Comparison of ENCODE assay signal across 8 cellular contexts in the genomic region with DNA sequence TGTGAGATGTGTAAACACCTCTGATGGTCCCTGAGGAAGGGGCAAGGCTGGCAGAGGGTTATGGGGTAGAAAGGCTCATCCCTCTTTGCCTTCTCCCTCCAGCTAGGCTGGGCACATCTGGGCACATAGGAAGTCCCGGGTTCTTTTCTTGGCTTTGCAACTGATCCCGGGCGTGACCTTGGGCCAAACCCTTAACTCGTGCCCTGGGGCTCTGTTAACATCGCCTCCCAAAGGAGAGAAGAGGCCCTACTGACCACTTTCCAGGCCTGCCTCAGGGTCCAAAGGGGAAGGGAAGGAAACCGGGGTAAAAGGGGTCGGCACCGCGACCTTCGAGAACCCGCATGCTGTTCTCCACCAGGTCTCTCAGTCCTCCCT. TPM values are rescaled to one million over a fixed set of nuclear protein-coding genes. Genes with fewer than 3 reads are reported as not detected.
DNase-seq lines count a peak whose midpoint lies in the region; ATAC-seq and TF ChIP-seq lines count a peak whose summit lies in the region.

No MANE protein-coding gene starts in this region.

- no peak overlapping the region for H2BK120ac ChIP-seq in H9 (ENCODE audit: low read depth, low read length, poor library complexity, severe bottlenecking)

- no peak overlapping the region for H3K27ac ChIP-seq in H9 (ENCODE audit: insufficient read length, low read depth, low read length)
- H3K27ac ChIP-seq in iPS-18a (ENCODE audit: low read length): no peak overlapping the region

- no peak overlapping the region for H3K14ac ChIP-seq in H9 (ENCODE audit: insufficient read depth, low read length)

- peak overlapping the region; percentile 60 for H3K4me3 ChIP-seq in iPS-18a (ENCODE audit: low read length)

- no peaks in the 10 kb centered on the region for H4K20me1 ChIP-seq in H9 (ENCODE audit: control insufficient read depth, insufficient read depth, insufficient read length)

- peak overlapping the region; percentile 79 for H3K4me2 ChIP-seq in H9 (ENCODE audit: insufficient read depth, insufficient read length, low read length)

- H3K79me2 ChIP-seq in H9 (ENCODE audit: insufficient read depth, low read length): no peaks in the 10 kb centered on the region

- H3K9me3 ChIP-seq in H9 (ENCODE audit: control insufficient read depth, low read depth, low read length) (no peaks in the 10 kb centered on the region), iPS-18a (ENCODE audit: control insufficient read depth, low read depth, low read length) (no peaks in the 10 kb centered on the region)

- no peak for DNase-seq in H9
- DNase-seq in activated CD8-positive, alpha-beta T cell treated with anti-CD3 and anti-CD28 coated beads for 36 hours: no peak
- no peak for DNase-seq in NCI-H510A (lab: John Stamatoyannopoulos, UW)
- DNase-seq in T-helper 9 cell: no peak
- DNase-seq in stimulated activated CD4-positive, alpha-beta T cell treated with anti-CD3 and anti-CD28 coated beads, Interleukin-15, amount 100 ng/mL, for 24 hours: no peak

- TF ChIP-seq CTCF in H9 (conservative IDR thresholded peaks at IDR 0.05): no peak
- no peak for TF ChIP-seq CTCF in activated CD8-positive, alpha-beta T cell treated with anti-CD3 and anti-CD28 coated beads for 36 hours (IDR thresholded peaks at IDR 0.05)

- H3K4me1 ChIP-seq in H9 (ENCODE audit: insufficient read depth, low read length) (no peaks in the 10 kb centered on the region; the same call in 1 of the 2 replicates), iPS-18a (ENCODE audit: control insufficient read depth, low read depth, low read length) (peaks cover 6% of the 10 kb centered on the region)

- H3K27me3 Mint-ChIP-seq in H9 (ENCODE audit: low read depth): peaks cover 13% of the 10 kb centered on the region
- no peaks in the 10 kb centered on the region for H3K27me3 Mint-ChIP-seq in activated CD8-positive, alpha-beta T cell treated with anti-CD3 and anti-CD28 coated beads for 36 hours
- H3K27me3 Mint-ChIP-seq in stimulated activated memory B cell treated with anti-CD40 and anti-IgM and Interleukin-4, amounts not matched to agents 10 μg/mL and 1 μg/mL and 100 μg/mL, for 72 hours: no peaks in the 10 kb centered on the region

- H3T11ph ChIP-seq in H9 (ENCODE audit: low read length): no peak overlapping the region

- H3K27me3 ChIP-seq in H9 (ENCODE audit: insufficient read depth, low read length) (peaks cover 3% of the 10 kb centered on the region; the same call in 1 of the 2 replicates), iPS-18a (ENCODE audit: control insufficient read depth, insufficient read depth, low read length) (peaks cover 16% of the 10 kb centered on the region)

- H3K18ac ChIP-seq in H9 (ENCODE audit: insufficient read length, low read depth, low read length): no peak overlapping the region

- H2AK5ac ChIP-seq in H9 (ENCODE audit: insufficient read length, low read length): no peak overlapping the region

- no peak overlapping the region for H3K4ac ChIP-seq in H9 (ENCODE audit: low read depth, low read length)

- H2AFZ ChIP-seq in H9 (ENCODE audit: low read length): no peak overlapping the region

- H4K5ac ChIP-seq in H9 (ENCODE audit: insufficient read length, low read depth, low read length): no peak overlapping the region

- no peak overlapping the region for H4K8ac ChIP-seq in H9 (replicated peaks; ENCODE audit: insufficient read length, low read depth, low read length)

- no CpG with 5 or more reads among the region's 11 CpGs for WGBS in H9 (ENCODE audit: extremely low coverage, insufficient read length, low lambda C conversion rate)

- H3K27ac Mint-ChIP-seq in H9: no peak overlapping the region
- peak overlapping the region; percentile 64 for H3K27ac Mint-ChIP-seq in activated CD8-positive, alpha-beta T cell treated with anti-CD3 and anti-CD28 coated beads for 36 hours
- peak overlapping the region; percentile 87 for H3K27ac Mint-ChIP-seq in stimulated activated memory B cell treated with anti-CD40 and anti-IgM and Interleukin-4, amounts not matched to agents 10 μg/mL and 1 μg/mL and 100 μg/mL, for 72 hours

- H2BK5ac ChIP-seq in H9 (ENCODE audit: insufficient read length, low read length): no peak overlapping the region

- intact Hi-C loops in activated CD8-positive, alpha-beta T cell treated with anti-CD3 and anti-CD28 coated beads for 36 hours (cut with micrococcal nuclease): no loop called here

- peaks cover 10% of the 10 kb centered on the region for H3K23me2 ChIP-seq in H9 (ENCODE audit: insufficient read length, low read depth, low read length, poor library complexity, severe bottlenecking)

- H3K79me1 ChIP-seq in H9 (ENCODE audit: insufficient read depth, low read depth, low read length, poor library complexity, severe bottlenecking): no peaks in the 10 kb centered on the region

- peak overlapping the region; percentile 68 to 81 for H3K4me3 Mint-ChIP-seq in H9
- peak overlapping the region; percentile 91 for H3K4me3 Mint-ChIP-seq in activated CD8-positive, alpha-beta T cell treated with anti-CD3 and anti-CD28 coated beads for 36 hours
- H3K4me3 Mint-ChIP-seq in stimulated activated memory B cell treated with anti-CD40 and anti-IgM and Interleukin-4, amounts not matched to agents 10 μg/mL and 1 μg/mL and 100 μg/mL, for 72 hours: peak overlapping the region; percentile 65

- H3K9me3 Mint-ChIP-seq in H9: no peaks in the 10 kb centered on the region
- H3K9me3 Mint-ChIP-seq in activated CD8-positive, alpha-beta T cell treated with anti-CD3 and anti-CD28 coated beads for 36 hours: no peaks in the 10 kb centered on the region
- H3K9me3 Mint-ChIP-seq in stimulated activated memory B cell treated with anti-CD40 and anti-IgM and Interleukin-4, amounts not matched to agents 10 μg/mL and 1 μg/mL and 100 μg/mL, for 72 hours: no peaks in the 10 kb centered on the region

- H3K23ac ChIP-seq in H9 (ENCODE audit: insufficient read length, low read depth, low read length): no peak overlapping the region

- H2BK20ac ChIP-seq in H9 (ENCODE audit: low read depth, low read length, poor library complexity, severe bottlenecking): no peak overlapping the region

- no peak overlapping the region for H4K91ac ChIP-seq in H9 (ENCODE audit: insufficient read length, low read depth, low read length)

- POLR2A ChIA-PET in activated CD8-positive, alpha-beta T cell treated with anti-CD3 and anti-CD28 coated beads for 36 hours (lab: Charles Lee): interaction anchor here (1.6 to 18.9 kb wide), 5 partner anchors 10 to 228 kb away, joined by 3 to 2276 read pairs (median 61); partner anchors contain the start of genes CISH, MAPKAPK3 and RASSF1

- CTCF ChIA-PET in activated CD8-positive, alpha-beta T cell treated with anti-CD3 and anti-CD28 coated beads for 36 hours (lab: Charles Lee): interaction anchor here (1.2 to 14.6 kb wide), 6 partner anchors 23 to 219 kb away, joined by 3 to 769 read pairs (median 19); partner anchors contain the start of genes CISH and MAPKAPK3

- H3K9ac ChIP-seq in H9 (ENCODE audit: extremely low read depth, insufficient read length, low read length) (peak overlapping the region; percentile 6), iPS-18a (ENCODE audit: low read length) (peak overlapping the region; percentile 35)

- no peak overlapping the region for H3K56ac ChIP-seq in H9 (ENCODE audit: insufficient read length, low read depth, low read length)

- H2BK15ac ChIP-seq in H9 (ENCODE audit: low read depth, low read length): no peak overlapping the region

- ATAC-seq in activated CD8-positive, alpha-beta T cell treated with anti-CD3 and anti-CD28 coated beads for 36 hours: no peak
- ATAC-seq in stimulated activated memory B cell treated with anti-CD40 and anti-IgM and Interleukin-4, amounts not matched to agents 10 μg/mL and 1 μg/mL and 100 μg/mL, for 72 hours: no peak
- no peak for ATAC-seq in HG02610 (IDR thresholded peaks at IDR 0.05; ENCODE audit: unreplicated experiment)

- H2BK12ac ChIP-seq in H9 (ENCODE audit: insufficient read length, low read depth, low read length): no peak overlapping the region

- H3K36me3 Mint-ChIP-seq in H9 (ENCODE audit: insufficient read depth in 1 of 3, low read depth in 3 of 3): peaks cover 0 to 10% (median 1%) of the 10 kb centered on the region in 3 experiments; a peak in 3 of 7 replicates
- peaks cover 42% of the 10 kb centered on the region for H3K36me3 Mint-ChIP-seq in activated CD8-positive, alpha-beta T cell treated with anti-CD3 and anti-CD28 coated beads for 36 hours (ENCODE audit: low read depth)
- H3K36me3 Mint-ChIP-seq in stimulated activated memory B cell treated with anti-CD40 and anti-IgM and Interleukin-4, amounts not matched to agents 10 μg/mL and 1 μg/mL and 100 μg/mL, for 72 hours: no peaks in the 10 kb centered on the region

- H3K4me1 Mint-ChIP-seq in H9: peaks cover 7 to 18% of the 10 kb centered on the region in 2 experiments
- peaks cover 41% of the 10 kb centered on the region for H3K4me1 Mint-ChIP-seq in activated CD8-positive, alpha-beta T cell treated with anti-CD3 and anti-CD28 coated beads for 36 hours (ENCODE audit: low read depth)
- peaks cover 44% of the 10 kb centered on the region for H3K4me1 Mint-ChIP-seq in stimulated activated memory B cell treated with anti-CD40 and anti-IgM and Interleukin-4, amounts not matched to agents 10 μg/mL and 1 μg/mL and 100 μg/mL, for 72 hours

- no peaks in the 10 kb centered on the region for H3K36me3 ChIP-seq in iPS-18a (ENCODE audit: control insufficient read depth, low read depth, low read length)

RNA-seq across cellular contexts. Expression of gene C3orf18, which starts 0.5 kb away (rescaled TPM):
- 5.5 and 7.1 TPM in 2 replicates for total RNA-seq in H9 (2021)
- 10 to 100 TPM; 37.9 to 41.3 TPM for total RNA-seq in activated CD8-positive, alpha-beta T cell treated with anti-CD3 and anti-CD28 coated beads for 36 hours

RNA-seq across cellular contexts. Expression of gene HEMK1, which starts 2.3 kb away (rescaled TPM):
- total RNA-seq in H9 (2021): 11.6 and 12.5 TPM in 2 replicates
- 100 to 1,000 TPM in 1 of 2 experiments, 10 to 100 TPM in 1; 97.1 to 101 TPM for total RNA-seq in activated CD8-positive, alpha-beta T cell treated with anti-CD3 and anti-CD28 coated beads for 36 hours

RNA-seq across cellular contexts. Expression of gene CISH, which starts 44.6 kb away (rescaled TPM):
- 1.7 and 2.2 TPM in 2 replicates for total RNA-seq in H9 (2021)
- total RNA-seq in activated CD8-positive, alpha-beta T cell treated with anti-CD3 and anti-CD28 coated beads for 36 hours: 100 to 1,000 TPM; 307 to 308 TPM

RNA-seq across cellular contexts. Expression of gene MAPKAPK3, which starts 50.0 kb away (rescaled TPM):
- 57.0 and 57.9 TPM in 2 replicates for total RNA-seq in H9 (2021)
- total RNA-seq in activated CD8-positive, alpha-beta T cell treated with anti-CD3 and anti-CD28 coated beads for 36 hours: 100 to 1,000 TPM; 204 to 205 TPM

Comparison
In these comparisons a context has a peak if more than half of its experiments do, and no peak if none do; other contexts are left out.
1. H3K27ac Mint-ChIP-seq: peak in activated CD8-positive, alpha-beta T cell treated with anti-CD3 and anti-CD28 coated beads for 36 hours (single experiment) and stimulated activated memory B cell treated with anti-CD40 and anti-IgM and Interleukin-4, amounts not matched to agents 10 μg/mL and 1 μg/mL and 100 μg/mL, for 72 hours (single experiment); none in H9 (0 of 3).
2. RNA of gene CISH, which starts 44.6 kb away (total RNA-seq): 307 to 308 TPM in activated CD8-positive, alpha-beta T cell treated with anti-CD3 and anti-CD28 coated beads for 36 hours; 1.7 to 2.2 TPM in H9; every median in the first group is over 10 times any median in the second.
3. Peak in every context shown above with its lines, with median percentiles within 50 percentile points of each other: H3K4me3 Mint-ChIP-seq.